ENCODE assay signal across 13 cellular contexts in genomic region chr2:99403084-99403483, GRCh38.
DNase-seq lines count a peak whose midpoint lies in the region; ATAC-seq and TF ChIP-seq lines count a peak whose summit lies in the region.
"Had no signal": no experiment of that assay in that cellular context is flagged by ENCODE, and none has a peak within 500 bp of the region (broad histone marks: within the 10 kb centered on the region; RNA-seq: fewer than 3 reads in every experiment).

No MANE protein-coding gene starts in this region.

- no peak for TF ChIP-seq CTCF in IMR-90 (conservative IDR thresholded peaks at IDR 0.05; ENCODE audit: low read depth, low read length)
- TF ChIP-seq CTCF in nephron progenitor cell (IDR thresholded peaks at IDR 0.05): no peak
- no peak for TF ChIP-seq CTCF in upper lobe of right lung (IDR thresholded peaks at IDR 0.05)

- no peaks in the 10 kb centered on the region for H3K27me3 Mint-ChIP-seq in activated T-cell treated with anti-CD3 and anti-CD28 coated beads, Interleukin-2, amount 50 U/mL, for 72 hours (ENCODE audit: low read depth)
- no peaks in the 10 kb centered on the region for H3K27me3 Mint-ChIP-seq in effector memory CD8-positive, alpha-beta T cell
- H3K27me3 Mint-ChIP-seq in nephron progenitor cell (ENCODE audit: low read depth, poor library complexity): no peaks in the 10 kb centered on the region

- no peak overlapping the region for H4K8ac ChIP-seq in IMR-90 (ENCODE audit: low read depth in 2 of 2, low read length in 2 of 2)

- no peak overlapping the region for H2AK5ac ChIP-seq in IMR-90 (ENCODE audit: low read depth, low read length)

- no peak overlapping the region for H2BK120ac ChIP-seq in IMR-90 (ENCODE audit: low read depth, low read length)

- H3K27me3 ChIP-seq in IMR-90 (ENCODE audit: control insufficient read depth, insufficient read depth, low read length) (no peaks in the 10 kb centered on the region), upper lobe of right lung (no peaks in the 10 kb centered on the region)
- H3K27me3 ChIP-seq: upper lobe of left lung had no signal

- no peak overlapping the region for H3K23ac ChIP-seq in IMR-90 (ENCODE audit: low read depth, low read length)

- dilution Hi-C loops in IMR-90 (cut with HindIII; ENCODE audit: low sequenced_read_pairs, unreplicated experiment): no loop called here

- H3K9me3 Mint-ChIP-seq in activated T-cell treated with anti-CD3 and anti-CD28 coated beads, Interleukin-2, amount 50 U/mL, for 72 hours: no peaks in the 10 kb centered on the region
- no peaks in the 10 kb centered on the region for H3K9me3 Mint-ChIP-seq in effector memory CD8-positive, alpha-beta T cell
- no peaks in the 10 kb centered on the region for H3K9me3 Mint-ChIP-seq in nephron progenitor cell

- H2AK9ac ChIP-seq in IMR-90 (replicated peaks; ENCODE audit: low read depth, low read length, poor library complexity): no peak overlapping the region

- in situ Hi-C loops in IMR-90 (cut with MboI; ENCODE audit: low sequenced_read_pairs): no loop called here

- no peak for TF ChIP-seq RAD21 in IMR-90 (IDR thresholded peaks at IDR 0.05; ENCODE audit: low read length)

- H4K5ac ChIP-seq in IMR-90 (ENCODE audit: low read depth, low read length): no peak overlapping the region

- peak overlapping the region; percentile 76 for H3K27ac Mint-ChIP-seq in activated T-cell treated with anti-CD3 and anti-CD28 coated beads, Interleukin-2, amount 50 U/mL, for 72 hours
- peak overlapping the region; percentile 7 to 26 for H3K27ac Mint-ChIP-seq in effector memory CD8-positive, alpha-beta T cell
- peak overlapping the region; percentile 73 for H3K27ac Mint-ChIP-seq in nephron progenitor cell

- H3K36me3 ChIP-seq in IMR-90 (ENCODE audit: control insufficient read depth, insufficient read depth, low read length): peaks cover 51% of the 10 kb centered on the region
- H3K36me3 ChIP-seq in upper lobe of right lung: peaks cover 99% of the 10 kb centered on the region

- CTCF ChIA-PET in IMR-90 (lab: Yijun Ruan, JAX): interaction anchor here (0.6 kb wide), 1 partner anchor 38 kb away, joined by 4 read pairs; no protein-coding TSS in a partner anchor

- POLR2A ChIA-PET in IMR-90 (lab: Charles Lee; ENCODE audit: unreplicated experiment): no interaction called here

- no peak overlapping the region for H3K4me3 ChIP-seq in IMR-90 (ENCODE audit: insufficient read depth, low read depth, low read length)
- H3K4me3 ChIP-seq in upper lobe of right lung: no peak overlapping the region
- H3K4me3 ChIP-seq: upper lobe of left lung had no signal

- peaks cover 0 to 13% of the 10 kb centered on the region in 2 experiments; a peak in 2 of 4 replicates for H3K79me1 ChIP-seq in IMR-90 (ENCODE audit: low read depth in 1 of 2, low read length in 2 of 2)

- no peak overlapping the region for H2BK15ac ChIP-seq in IMR-90 (ENCODE audit: low read depth, low read length)

- H4K20me1 ChIP-seq in IMR-90 (ENCODE audit: insufficient read depth, low read length): peaks cover 4% of the 10 kb centered on the region; the same call in 1 of the 2 replicates

- peak; percentile 20 to 36 for ATAC-seq in activated T-cell treated with anti-CD3 and anti-CD28 coated beads, Interleukin-2, amount 50 U/mL, for 72 hours (replicated peaks in 1 of 2)
- no peak for ATAC-seq in IMR-90 (ENCODE audit: low read depth)
- ATAC-seq in effector memory CD8-positive, alpha-beta T cell (replicated peaks): no peak
- no peak for ATAC-seq in GM21447 (IDR thresholded peaks at IDR 0.05; ENCODE audit: unreplicated experiment)
- no peak for ATAC-seq in upper lobe of right lung
- ATAC-seq: esophagus mucosa had no signal

- H3K18ac ChIP-seq in IMR-90 (ENCODE audit: low read depth, low read length): no peak overlapping the region

- H3K27ac ChIP-seq in IMR-90 (ENCODE audit: insufficient read depth, low read length) (no peak overlapping the region), upper lobe of right lung (no peak overlapping the region)
- H3K27ac ChIP-seq: parathyroid adenoma, upper lobe of left lung had no signal

- H3K9ac ChIP-seq in IMR-90 (ENCODE audit: low read depth, low read length): no peak overlapping the region
- H3K9ac ChIP-seq: parathyroid adenoma had no signal

- no peak overlapping the region for H3K4me2 ChIP-seq in IMR-90 (ENCODE audit: low read depth, low read length)

- H4K91ac ChIP-seq in IMR-90 (ENCODE audit: insufficient read depth, low read depth, low read length): no peak overlapping the region

- no peak overlapping the region for H3K56ac ChIP-seq in IMR-90 (ENCODE audit: extremely low read depth, insufficient read depth, low read length)

- no peak for DNase-seq in activated T-cell treated with anti-CD3 and anti-CD28 coated beads, Interleukin-2, amount 50 U/mL, for 72 hours
- DNase-seq in activated T-cell treated with anti-CD3 and anti-CD28 coated beads, Interleukin-2, amount 50 U/mL, for 48 hours: no peak
- peak; percentile 41 for DNase-seq in IMR-90
- DNase-seq in effector memory CD8-positive, alpha-beta T cell: no peak
- no peak for DNase-seq in nephron progenitor cell
- DNase-seq in DMS114 treated with DMSO at 0.1 percent for 48 hours (lab: John Stamatoyannopoulos, UW; ENCODE audit: unreplicated experiment): no peak
- DNase-seq in upper lobe of right lung: no peak
- DNase-seq: NCI-H510A; stimulated activated CD4-positive, alpha-beta T cell treated with anti-CD3 and anti-CD28 coated beads, Interleukin-15, amount 100 ng/mL, for 24 hours; upper lobe of left lung had no signal

- H3K9me3 ChIP-seq in IMR-90 (ENCODE audit: control insufficient read depth, insufficient read depth, low read length) (no peaks in the 10 kb centered on the region), upper lobe of right lung (no peaks in the 10 kb centered on the region)
- H3K9me3 ChIP-seq: upper lobe of left lung had no signal

- H3K36me3 Mint-ChIP-seq in activated T-cell treated with anti-CD3 and anti-CD28 coated beads, Interleukin-2, amount 50 U/mL, for 72 hours (ENCODE audit: insufficient read depth in 2 of 2): peaks cover 1 to 28% of the 10 kb centered on the region in 2 donors
- H3K36me3 Mint-ChIP-seq in effector memory CD8-positive, alpha-beta T cell (ENCODE audit: insufficient read depth): peaks cover 55% of the 10 kb centered on the region
- peaks cover 75% of the 10 kb centered on the region for H3K36me3 Mint-ChIP-seq in nephron progenitor cell (ENCODE audit: low read depth)

- no peak for TF ChIP-seq POLR2A in IMR-90 (IDR thresholded peaks at IDR 0.05; ENCODE audit: low read depth, low read length)

- peaks cover 4% of the 10 kb centered on the region for H3K9me1 ChIP-seq in IMR-90 (ENCODE audit: insufficient read depth, low read length)

- no peak overlapping the region for H2AFZ ChIP-seq in IMR-90 (replicated peaks; ENCODE audit: low read length, poor library complexity)
- H2AFZ ChIP-seq: parathyroid adenoma had no signal

- no peak overlapping the region for H3K14ac ChIP-seq in IMR-90 (replicated peaks; ENCODE audit: low read depth, low read length)

- H3K4me1 ChIP-seq in IMR-90 (ENCODE audit: control insufficient read depth, insufficient read depth, low read length): peaks cover 2% of the 10 kb centered on the region; the same call in 1 of the 2 replicates
- no peaks in the 10 kb centered on the region for H3K4me1 ChIP-seq in upper lobe of right lung
- H3K4me1 ChIP-seq: parathyroid adenoma, upper lobe of left lung had no signal

- no TSS peak for BruUV-seq in IMR-90 (replicated peaks; lab: Mats Ljungman, UMichigan)

- intact Hi-C loops in IMR-90 (cut with micrococcal nuclease) (no loop called here), upper lobe of right lung (cut with DNase I) (no loop called here)

- H2BK20ac ChIP-seq in IMR-90 (ENCODE audit: low read depth, low read length): no peak overlapping the region

- peaks cover 12% of the 10 kb centered on the region for H3K4me1 Mint-ChIP-seq in activated T-cell treated with anti-CD3 and anti-CD28 coated beads, Interleukin-2, amount 50 U/mL, for 72 hours (ENCODE audit: low read depth)
- no peaks in the 10 kb centered on the region for H3K4me1 Mint-ChIP-seq in effector memory CD8-positive, alpha-beta T cell (ENCODE audit: low read depth in 2 of 2)
- H3K4me1 Mint-ChIP-seq in nephron progenitor cell: peaks cover 12% of the 10 kb centered on the region

- no peak overlapping the region for H3K4me3 Mint-ChIP-seq in activated T-cell treated with anti-CD3 and anti-CD28 coated beads, Interleukin-2, amount 50 U/mL, for 72 hours
- no peak overlapping the region for H3K4me3 Mint-ChIP-seq in effector memory CD8-positive, alpha-beta T cell
- H3K4me3 Mint-ChIP-seq in nephron progenitor cell: no peak overlapping the region

- no peak overlapping the region for H2BK5ac ChIP-seq in IMR-90 (ENCODE audit: low read depth, low read length, poor library complexity, severe bottlenecking)

- H3K4ac ChIP-seq in IMR-90 (ENCODE audit: low read depth, low read length): no peak overlapping the region

TF ChIP-seq in IMR-90, 13 proteins besides CTCF, POLR2A, EP300 and RAD21:
- TF ChIP-seq BHLHE40 (IDR thresholded peaks at IDR 0.05; ENCODE audit: low read depth, low read length) (no peak), RFX5 (IDR thresholded peaks at IDR 0.05; ENCODE audit: low read depth, low read length) (no peak), FOS (IDR thresholded peaks at IDR 0.05; ENCODE audit: low read depth, low read length) (no peak), MXI1 (IDR thresholded peaks at IDR 0.05; ENCODE audit: borderline replicate concordance, low read depth, low read length) (no peak), RCOR1 (IDR thresholded peaks at IDR 0.05; ENCODE audit: insufficient replicate concordance, low read length) (no peak), NFE2L2 (IDR thresholded peaks at IDR 0.05; ENCODE audit: low read depth, low read length) (no peak)
- TF ChIP-seq, protein P1, sequence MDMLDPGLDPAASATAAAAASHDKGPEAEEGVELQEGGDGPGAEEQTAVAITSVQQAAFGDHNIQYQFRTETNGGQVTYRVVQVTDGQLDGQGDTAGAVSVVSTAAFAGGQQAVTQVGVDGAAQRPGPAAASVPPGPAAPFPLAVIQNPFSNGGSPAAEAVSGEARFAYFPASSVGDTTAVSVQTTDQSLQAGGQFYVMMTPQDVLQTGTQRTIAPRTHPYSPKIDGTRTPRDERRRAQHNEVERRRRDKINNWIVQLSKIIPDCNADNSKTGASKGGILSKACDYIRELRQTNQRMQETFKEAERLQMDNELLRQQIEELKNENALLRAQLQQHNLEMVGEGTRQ (IDR thresholded peaks at IDR 0.05; ENCODE audit: low read depth, low read length): no peak

Comparison
In these comparisons a context has a peak if more than half of its experiments do, and no peak if none do; other contexts are left out.
1. ATAC-seq: peak in activated T-cell treated with anti-CD3 and anti-CD28 coated beads, Interleukin-2, amount 50 U/mL, for 72 hours (2 of 2); none in IMR-90 (single experiment), effector memory CD8-positive, alpha-beta T cell (single experiment), GM21447 (single experiment) and upper lobe of right lung (single experiment).
2. H3K27ac Mint-ChIP-seq: peak in every context shown above with its lines; median percentile 76 in activated T-cell treated with anti-CD3 and anti-CD28 coated beads, Interleukin-2, amount 50 U/mL, for 72 hours; 73 in nephron progenitor cell; 16 in effector memory CD8-positive, alpha-beta T cell.